2 cellular contexts compared by ENCODE assay signal in the genomic region with DNA sequence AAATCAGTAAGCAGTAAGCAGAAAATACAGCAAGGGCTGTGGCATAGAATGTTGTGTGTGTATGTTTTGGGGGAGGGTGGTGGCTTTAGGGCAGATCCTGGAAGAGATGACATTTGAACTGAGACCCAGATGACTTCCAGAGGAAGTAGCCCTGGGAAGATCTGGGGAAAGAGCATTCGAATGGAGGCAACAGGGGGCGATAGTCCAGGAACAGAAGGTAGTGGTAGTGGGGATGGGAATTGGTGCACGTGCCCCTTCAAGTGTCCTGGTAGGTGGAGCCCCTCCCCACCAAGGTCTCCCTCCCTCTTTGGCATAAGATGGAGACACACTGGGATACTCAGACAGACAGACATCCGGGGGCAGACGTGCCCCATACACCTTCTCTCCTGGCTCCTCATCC.
TF ChIP-seq lines count a peak whose summit lies in the region.

No MANE protein-coding gene starts in this region.

TF ChIP-seq in HepG2, 621 proteins besides CTCF, POLR2A, EP300 and RAD21:
- TF ChIP-seq NAIF1 (CRISPR knock-in tag; IDR thresholded peaks at IDR 0.05; ENCODE audit: borderline replicate concordance) (no peak), ZBTB7B (CRISPR knock-in tag; IDR thresholded peaks at IDR 0.05) (no peak), NFIB (CRISPR knock-in tag; IDR thresholded peaks at IDR 0.05; ENCODE audit: borderline replicate concordance) (no peak), CENPX (CRISPR knock-in tag; IDR thresholded peaks at IDR 0.05) (no peak), ZNF329 (CRISPR knock-in tag; IDR thresholded peaks at IDR 0.05; ENCODE audit: low read depth) (no peak)
- TF ChIP-seq, protein P1, sequence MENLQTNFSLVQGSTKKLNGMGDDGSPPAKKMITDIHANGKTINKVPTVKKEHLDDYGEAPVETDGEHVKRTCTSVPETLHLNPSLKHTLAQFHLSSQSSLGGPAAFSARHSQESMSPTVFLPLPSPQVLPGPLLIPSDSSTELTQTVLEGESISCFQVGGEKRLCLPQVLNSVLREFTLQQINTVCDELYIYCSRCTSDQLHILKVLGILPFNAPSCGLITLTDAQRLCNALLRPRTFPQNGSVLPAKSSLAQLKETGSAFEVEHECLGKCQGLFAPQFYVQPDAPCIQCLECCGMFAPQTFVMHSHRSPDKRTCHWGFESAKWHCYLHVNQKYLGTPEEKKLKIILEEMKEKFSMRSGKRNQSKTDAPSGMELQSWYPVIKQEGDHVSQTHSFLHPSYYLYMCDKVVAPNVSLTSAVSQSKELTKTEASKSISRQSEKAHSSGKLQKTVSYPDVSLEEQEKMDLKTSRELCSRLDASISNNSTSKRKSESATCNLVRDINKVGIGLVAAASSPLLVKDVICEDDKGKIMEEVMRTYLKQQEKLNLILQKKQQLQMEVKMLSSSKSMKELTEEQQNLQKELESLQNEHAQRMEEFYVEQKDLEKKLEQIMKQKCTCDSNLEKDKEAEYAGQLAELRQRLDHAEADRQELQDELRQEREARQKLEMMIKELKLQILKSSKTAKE (CRISPR knock-in tag; IDR thresholded peaks at IDR 0.05; ENCODE audit: borderline replicate concordance): no peak
- TF ChIP-seq, protein P2, sequence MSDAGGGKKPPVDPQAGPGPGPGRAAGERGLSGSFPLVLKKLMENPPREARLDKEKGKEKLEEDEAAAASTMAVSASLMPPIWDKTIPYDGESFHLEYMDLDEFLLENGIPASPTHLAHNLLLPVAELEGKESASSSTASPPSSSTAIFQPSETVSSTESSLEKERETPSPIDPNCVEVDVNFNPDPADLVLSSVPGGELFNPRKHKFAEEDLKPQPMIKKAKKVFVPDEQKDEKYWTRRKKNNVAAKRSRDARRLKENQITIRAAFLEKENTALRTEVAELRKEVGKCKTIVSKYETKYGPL (CRISPR knock-in tag; IDR thresholded peaks at IDR 0.05): no peak

TF ChIP-seq in GM12891, 5 proteins besides CTCF, POLR2A, EP300 and RAD21:
- TF ChIP-seq POLR2AphosphoS5 (IDR thresholded peaks at IDR 0.05; ENCODE audit: low read depth, low read length): no peak
- no peak for TF ChIP-seq PAX5 (IDR thresholded peaks at IDR 0.05; ENCODE audit: insufficient read depth, low read length, severe bottlenecking)
- TF ChIP-seq TAF1 (IDR thresholded peaks at IDR 0.05; ENCODE audit: low read depth, low read length): no peak
- TF ChIP-seq SPI1 (IDR thresholded peaks at IDR 0.05; ENCODE audit: low read depth, low read length): no peak
- no peak for TF ChIP-seq POU2F2 (IDR thresholded peaks at IDR 0.05; ENCODE audit: low read depth, low read length)
